28 cellular contexts compared by ENCODE assay signal in genomic region chr11:90229791-90230190, GRCh38. TPM values are rescaled to one million over a fixed set of nuclear protein-coding genes. Genes with fewer than 3 reads are reported as not detected.
DNase-seq lines count a peak whose midpoint lies in the region; ATAC-seq, FAIRE-seq and TF ChIP-seq lines count a peak whose summit lies in the region.
"Had no signal": no experiment of that assay in that cellular context is flagged by ENCODE, and none has a peak within 500 bp of the region (broad histone marks: within the 10 kb centered on the region; RNA-seq: fewer than 3 reads in every experiment).

No MANE protein-coding gene starts in this region.

- 88 to 90% methylated on average over 1 of the region's 1 CpG for WGBS in heart right ventricle, 2 donors

- FAIRE-seq in urothelium cell line (lab: Jason Lieb, UNC) (no peak), HTR-8/SVneo (lab: Jason Lieb, UNC) (no peak)
- FAIRE-seq: frontal cortex, H1, TTC549 had no signal

- H3K4me3 ChIP-seq in fibroblast of villous mesenchyme (ENCODE audit: low read depth, low read length) (no peak overlapping the region), heart right ventricle (no peak overlapping the region)
- H3K4me3 ChIP-seq: coronary artery, ovary had no signal

- H3K27ac ChIP-seq in heart right ventricle: no peak overlapping the region
- H3K27ac ChIP-seq: coronary artery, ovary had no signal

- intact Hi-C loops in heart right ventricle (cut with DNase I) (no loop called here), Right ventricle myocardium superior (cut with DNase I) (no loop called here)

- H3K27me3 ChIP-seq in heart right ventricle: no peaks in the 10 kb centered on the region
- H3K27me3 ChIP-seq: ovary had no signal

- peaks cover 0 to 4% (median 0%) of the 10 kb centered on the region in 9 donors for H3K4me1 ChIP-seq in heart right ventricle

- TF ChIP-seq CTCF in fibroblast of villous mesenchyme (IDR thresholded peaks at IDR 0.05; ENCODE audit: insufficient read depth, low read depth, low read length) (no peak), heart right ventricle (IDR thresholded peaks at IDR 0.05) (no peak)

- no peaks in the 10 kb centered on the region for H3K36me3 ChIP-seq in heart right ventricle
- H3K36me3 ChIP-seq: ovary had no signal

- peaks cover 0 to 4% (median 0%) of the 10 kb centered on the region in 11 donors for H3K9me3 ChIP-seq in heart right ventricle
- H3K9me3 ChIP-seq: ovary had no signal

- ATAC-seq in heart right ventricle (no peak), Right ventricle myocardium superior (ENCODE audit: poor library complexity) (no peak)
- ATAC-seq: activated T-cell treated with anti-CD3 and anti-CD28 coated beads, Interleukin-2, amount 50 U/mL, for 4 hours; effector memory CD8-positive, alpha-beta T cell; SK-N-SH treated with all-trans-retinoic acid at 6 μM for 48 hours; stimulated activated effector memory CD8-positive, alpha-beta T cell treated with anti-CD3 and anti-CD28 coated beads, Interleukin-12 subunit alpha, Interleukin-12 subunit beta, amount 100 ng/mL, for 72 hours; T-helper 17 cell had no signal

- peak; percentile 29 for DNase-seq in HCEC 1CT
- peak; percentile 41 for DNase-seq in RKO (ENCODE audit: low spot score)
- DNase-seq in fibroblast of villous mesenchyme (ENCODE audit: low read depth): peak; percentile 57
- peak; percentile 15 for DNase-seq in urothelium cell line (ENCODE audit: low spot score)
- DNase-seq in HTR-8/SVneo (ENCODE audit: insufficient read length, low spot score): no peak
- DNase-seq in heart right ventricle: no peak
- no peak for DNase-seq in Right ventricle myocardium superior
- DNase-seq: activated gamma-delta T cell; activated naive CD8-positive, alpha-beta T cell treated with anti-CD3 and anti-CD28 coated beads for 36 hours; activated T-cell treated with anti-CD3 and anti-CD28 coated beads, Interleukin-2, amount 50 U/mL, for 4 hours; aorta; DMS79; effector memory CD8-positive, alpha-beta T cell; erythroblast; KG1; NCI-H1417; NCI-H2081; NCI-H345; NCI-H82; ovary; T-helper 17 cell; trophoblast cell had no signal

RNA-seq across cellular contexts. Expression of gene CHORDC1, which starts 6.9 kb away (rescaled TPM):
- total RNA-seq in fibroblast of villous mesenchyme (24.8 and 43.2 TPM in 2 replicates), heart right ventricle (10 to 100 TPM; 22.4 to 38.1 (median 27.7) TPM), Right ventricle myocardium superior (37.9 TPM)
- polyA plus RNA-seq in heart right ventricle: 10 to 100 TPM; 23.8 to 36.1 TPM

Comparison
In these comparisons a context has a peak if more than half of its experiments do, and no peak if none do; other contexts are left out.
1. DNase-seq: peak in HCEC 1CT (single experiment), RKO (single experiment), fibroblast of villous mesenchyme (single experiment) and urothelium cell line (single experiment); none in HTR-8/SVneo (single experiment), heart right ventricle (0 of 2) and Right ventricle myocardium superior (single experiment).